ENCODE assay signal across 17 cellular contexts in the genomic region with DNA sequence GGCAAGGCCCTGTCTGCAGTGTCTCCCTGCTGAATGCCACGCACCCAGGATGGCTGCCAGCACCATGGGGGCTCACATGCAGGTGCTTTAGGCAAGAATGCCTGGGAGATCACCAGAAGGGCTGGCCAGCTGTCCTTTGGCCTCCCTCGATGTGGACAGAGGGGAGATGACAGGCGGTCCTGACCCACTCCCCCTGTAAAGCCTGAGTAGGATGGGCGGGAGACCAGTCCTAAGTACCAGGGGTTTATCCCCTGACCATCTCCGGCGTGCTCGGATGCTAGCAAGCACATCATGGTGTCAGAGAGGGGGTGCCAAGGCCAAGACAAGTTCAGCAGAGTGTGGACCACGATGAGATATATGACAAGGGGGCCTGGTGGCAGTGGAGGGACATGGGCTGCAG. TPM values are rescaled to one million over a fixed set of nuclear protein-coding genes. Genes with fewer than 3 reads are reported as not detected.
DNase-seq lines count a peak whose midpoint lies in the region; ATAC-seq and TF ChIP-seq lines count a peak whose summit lies in the region.
"Had no signal": no experiment of that assay in that cellular context is flagged by ENCODE, and none has a peak within 500 bp of the region (broad histone marks: within the 10 kb centered on the region; RNA-seq: fewer than 3 reads in every experiment).

No MANE protein-coding gene starts in this region.

- H2BK5ac ChIP-seq in mesendoderm (ENCODE audit: low read length), result no peak overlapping the region

- H3K27me3 Mint-ChIP-seq in natural killer cell (ENCODE audit: low read depth in 2 of 2), result no peaks in the 10 kb centered on the region
- H3K27me3 Mint-ChIP-seq in natural killer cell treated with Interleukin-12 subunit alpha and Interleukin-12 subunit beta and Interleukin-15 and Interleukin-18, amount 100 ng/mL, for 72 hours, result peaks cover 0 to 5% of the 10 kb centered on the region in 2 donors
- H3K27me3 Mint-ChIP-seq in WTC11 (ENCODE audit: low read depth), result no peaks in the 10 kb centered on the region
- peaks cover 30% of the 10 kb centered on the region for H3K27me3 Mint-ChIP-seq in activated CD8-positive, alpha-beta memory T cell treated with anti-CD3 and anti-CD28 coated beads, Interleukin-2, amount 10 ng/mL, durations not matched to agents 7 days and 5 days
- H3K27me3 Mint-ChIP-seq: CD4-positive, alpha-beta T cell had no signal

- peaks cover 61 to 67% of the 10 kb centered on the region in 2 donors for H3K4me1 Mint-ChIP-seq in natural killer cell
- H3K4me1 Mint-ChIP-seq in natural killer cell treated with Interleukin-12 subunit alpha and Interleukin-12 subunit beta and Interleukin-15 and Interleukin-18, amount 100 ng/mL, for 72 hours (ENCODE audit: low read depth in 2 of 2), result peaks cover 28 to 44% of the 10 kb centered on the region in 2 donors
- peaks cover 63% of the 10 kb centered on the region for H3K4me1 Mint-ChIP-seq in WTC11
- peaks cover 19% of the 10 kb centered on the region for H3K4me1 Mint-ChIP-seq in activated CD8-positive, alpha-beta memory T cell treated with anti-CD3 and anti-CD28 coated beads, Interleukin-2, amount 10 ng/mL, durations not matched to agents 7 days and 5 days

- H3K56ac ChIP-seq in mesendoderm (ENCODE audit: low read length), result peak overlapping the region; percentile 15

- no peaks in the 10 kb centered on the region for H3K79me1 ChIP-seq in mesendoderm (ENCODE audit: low read length)

- no peak overlapping the region for H3K23ac ChIP-seq in mesendoderm (ENCODE audit: low read length)

- no peak overlapping the region for H2BK120ac ChIP-seq in mesendoderm (ENCODE audit: low read depth, low read length)

- WGBS in mesendoderm (ENCODE audit: extremely low coverage, insufficient coverage, low lambda C conversion rate), result no CpG with 5 or more reads among the region's 8 CpGs

- intact Hi-C loops in natural killer cell (cut with micrococcal nuclease), result no loop called here

- H3K36me3 Mint-ChIP-seq in natural killer cell (no peaks in the 10 kb centered on the region), WTC11 (peaks cover 9% of the 10 kb centered on the region; the same call in 1 of the 2 replicates)
- no peaks in the 10 kb centered on the region for H3K36me3 Mint-ChIP-seq in natural killer cell treated with Interleukin-12 subunit alpha and Interleukin-12 subunit beta and Interleukin-15 and Interleukin-18, amount 100 ng/mL, for 72 hours
- no peaks in the 10 kb centered on the region for H3K36me3 Mint-ChIP-seq in activated CD8-positive, alpha-beta memory T cell treated with anti-CD3 and anti-CD28 coated beads, Interleukin-2, amount 10 ng/mL, durations not matched to agents 7 days and 5 days

- TF ChIP-seq CTCF in natural killer cell (IDR thresholded peaks at IDR 0.05) (no peak), WTC11 (IDR thresholded peaks at IDR 0.05) (no peak)

- H2AK5ac ChIP-seq in mesendoderm (ENCODE audit: low read length), result no peak overlapping the region

- H3K79me2 ChIP-seq in mesendoderm (ENCODE audit: control insufficient read depth, insufficient read depth, low read length), result peaks cover 25% of the 10 kb centered on the region

- H3K4me3 Mint-ChIP-seq in natural killer cell, result peak overlapping the region; percentile 21
- no peak overlapping the region for H3K4me3 Mint-ChIP-seq in natural killer cell treated with Interleukin-12 subunit alpha and Interleukin-12 subunit beta and Interleukin-15 and Interleukin-18, amount 100 ng/mL, for 72 hours
- peak overlapping the region; percentile 6; the same call in 1 of the 2 replicates for H3K4me3 Mint-ChIP-seq in WTC11
- H3K4me3 Mint-ChIP-seq in activated CD8-positive, alpha-beta memory T cell treated with anti-CD3 and anti-CD28 coated beads, Interleukin-2, amount 10 ng/mL, durations not matched to agents 7 days and 5 days, result no peak overlapping the region
- H3K4me3 Mint-ChIP-seq: CD4-positive, alpha-beta T cell; HFFc6 had no signal

- H3K9ac ChIP-seq in mesendoderm (ENCODE audit: low read length), result no peak overlapping the region

- peaks cover 2% of the 10 kb centered on the region for H3K4me1 ChIP-seq in mesendoderm (ENCODE audit: control insufficient read depth, low read depth, low read length)

- no peak overlapping the region for H2BK15ac ChIP-seq in mesendoderm (replicated peaks; ENCODE audit: low read depth)

- no peak for DNase-seq in natural killer cell
- no peak for DNase-seq in natural killer cell treated with Interleukin-12 subunit alpha and Interleukin-12 subunit beta and Interleukin-15 and Interleukin-18, amount 100 ng/mL, for 72 hours (ENCODE audit: low spot score)
- no peak for DNase-seq in WTC11 (ENCODE audit: low spot score)
- DNase-seq in mesendoderm, result no peak
- no peak for DNase-seq in activated CD8-positive, alpha-beta memory T cell treated with anti-CD3 and anti-CD28 coated beads, Interleukin-2, amount 10 ng/mL, durations not matched to agents 7 days and 5 days
- DNase-seq in cerebellum (ENCODE audit: low spot score), result no peak
- DNase-seq: 8988T; C1 segment of cervical spinal cord; Calu3; CD4-positive, alpha-beta T cell; DMS 273 treated with DMSO at 0.1 percent for 48 hours; GOT3; HCEC 1CT; HFFc6 had no signal

- H4K5ac ChIP-seq in mesendoderm (ENCODE audit: low read length), result no peak overlapping the region

- no peaks in the 10 kb centered on the region for H3K27me3 ChIP-seq in mesendoderm (ENCODE audit: insufficient read depth, low read length, poor library complexity)

- H3K4ac ChIP-seq in mesendoderm (ENCODE audit: low read depth, low read length), result no peak overlapping the region

- no peak overlapping the region for H3K4me3 ChIP-seq in mesendoderm (ENCODE audit: low read length)
- H3K4me3 ChIP-seq: GM12878 had no signal

- POLR2A ChIA-PET in WTC11 (lab: Charles Lee), result no interaction called here

- H3K18ac ChIP-seq in mesendoderm (ENCODE audit: low read length), result no peak overlapping the region

- H4K8ac ChIP-seq in mesendoderm (ENCODE audit: low read depth, low read length), result no peak overlapping the region

- CTCF ChIA-PET in WTC11 (lab: Charles Lee), result no interaction called here
- CTCF ChIA-PET in activated CD8-positive, alpha-beta memory T cell treated with anti-CD3 and anti-CD28 coated beads, Interleukin-2, amount 10 ng/mL, durations not matched to agents 7 days and 5 days (lab: Charles Lee), result no interaction called here

- H3K36me3 ChIP-seq in mesendoderm (ENCODE audit: control insufficient read depth, insufficient read depth, low read length), result no peaks in the 10 kb centered on the region

- no peak for ATAC-seq in natural killer cell
- no peak for ATAC-seq in natural killer cell treated with Interleukin-12 subunit alpha and Interleukin-12 subunit beta and Interleukin-15 and Interleukin-18, amount 100 ng/mL, for 72 hours
- no peak for ATAC-seq in WTC11
- ATAC-seq in HG02852 (IDR thresholded peaks at IDR 0.05; ENCODE audit: unreplicated experiment), result no peak
- ATAC-seq in activated CD8-positive, alpha-beta memory T cell treated with anti-CD3 and anti-CD28 coated beads, Interleukin-2, amount 10 ng/mL, durations not matched to agents 7 days and 5 days, result no peak
- ATAC-seq in esophagus mucosa, result no peak
- ATAC-seq: GM12878 had no signal

- H3K9me3 Mint-ChIP-seq in natural killer cell (no peaks in the 10 kb centered on the region), WTC11 (no peaks in the 10 kb centered on the region)
- no peaks in the 10 kb centered on the region for H3K9me3 Mint-ChIP-seq in natural killer cell treated with Interleukin-12 subunit alpha and Interleukin-12 subunit beta and Interleukin-15 and Interleukin-18, amount 100 ng/mL, for 72 hours
- no peaks in the 10 kb centered on the region for H3K9me3 Mint-ChIP-seq in activated CD8-positive, alpha-beta memory T cell treated with anti-CD3 and anti-CD28 coated beads, Interleukin-2, amount 10 ng/mL, durations not matched to agents 7 days and 5 days (ENCODE audit: low read depth)
- H3K9me3 Mint-ChIP-seq: CD4-positive, alpha-beta T cell; HFFc6 had no signal

- H3K27ac Mint-ChIP-seq in natural killer cell (peak overlapping the region in 1 of 2 donors; percentile 14), WTC11 (peak overlapping the region; percentile 93)
- H3K27ac Mint-ChIP-seq in natural killer cell treated with Interleukin-12 subunit alpha and Interleukin-12 subunit beta and Interleukin-15 and Interleukin-18, amount 100 ng/mL, for 72 hours, result no peak overlapping the region
- H3K27ac Mint-ChIP-seq in activated CD8-positive, alpha-beta memory T cell treated with anti-CD3 and anti-CD28 coated beads, Interleukin-2, amount 10 ng/mL, durations not matched to agents 7 days and 5 days, result no peak overlapping the region
- H3K27ac Mint-ChIP-seq: CD4-positive, alpha-beta T cell; HFFc6 had no signal

- no peak overlapping the region for H3K4me2 ChIP-seq in mesendoderm (ENCODE audit: low read length)

- H3K27ac ChIP-seq in mesendoderm (ENCODE audit: low read depth, low read length), result no peak overlapping the region

RNA-seq across cellular contexts. Expression of a gene that starts 5.3 kb away (rescaled TPM):
- total RNA-seq in natural killer cell (100 to 1,000 TPM; 101 to 177 (median 157) TPM), WTC11 (2021) (120 to 175 TPM (median 161 TPM) in 3 replicates), cerebellum (89.6 TPM), esophagus mucosa (0.68 TPM)
- total RNA-seq in natural killer cell treated with Interleukin-12 subunit alpha and Interleukin-12 subunit beta and Interleukin-15 and Interleukin-18, amount 100 ng/mL, for 72 hours, result 1 to 10 TPM; 2.2 to 2.7 TPM
- polyA plus RNA-seq in mesendoderm (2013, experiment 1 of 2), result 45.7 TPM
- polyA plus RNA-seq in mesendoderm (2013, experiment 2 of 2), result 46.5 TPM
- total RNA-seq in activated CD8-positive, alpha-beta memory T cell treated with anti-CD3 and anti-CD28 coated beads, Interleukin-2, amount 10 ng/mL, durations not matched to agents 7 days and 5 days, result under 1 TPM; 0.07 to 0.12 TPM
- total RNA-seq: HFFc6 had no signal

RNA-seq across cellular contexts. Expression of a gene that starts 30.6 kb away (rescaled TPM):
- total RNA-seq in natural killer cell (100 to 1,000 TPM; 160 to 280 (median 189) TPM), WTC11 (2021) (203 to 237 TPM (median 232 TPM) in 3 replicates), cerebellum (68.6 TPM), esophagus mucosa (168 TPM)
- 100 to 1,000 TPM; 266 to 306 TPM for total RNA-seq in natural killer cell treated with Interleukin-12 subunit alpha and Interleukin-12 subunit beta and Interleukin-15 and Interleukin-18, amount 100 ng/mL, for 72 hours
- 237 TPM for polyA plus RNA-seq in mesendoderm (2013, experiment 1 of 2)
- 230 TPM for polyA plus RNA-seq in mesendoderm (2013, experiment 2 of 2)
- total RNA-seq in activated CD8-positive, alpha-beta memory T cell treated with anti-CD3 and anti-CD28 coated beads, Interleukin-2, amount 10 ng/mL, durations not matched to agents 7 days and 5 days, result 100 to 1,000 TPM; 190 to 191 TPM

RNA-seq across cellular contexts. Expression of a gene that starts 30.9 kb away (rescaled TPM):
- 10 to 100 TPM; 70.1 to 76.5 (median 71.1) TPM for total RNA-seq in natural killer cell
- total RNA-seq in natural killer cell treated with Interleukin-12 subunit alpha and Interleukin-12 subunit beta and Interleukin-15 and Interleukin-18, amount 100 ng/mL, for 72 hours, result 10 to 100 TPM; 62.5 to 74.1 TPM
- total RNA-seq in WTC11 (2021), result 50.4 to 52.9 TPM (median 52.4 TPM) in 3 replicates
- 42.6 TPM for polyA plus RNA-seq in mesendoderm (2013, experiment 1 of 2)
- polyA plus RNA-seq in mesendoderm (2013, experiment 2 of 2), result 41.0 TPM
- 10 to 100 TPM; 69.4 to 72.0 TPM for total RNA-seq in activated CD8-positive, alpha-beta memory T cell treated with anti-CD3 and anti-CD28 coated beads, Interleukin-2, amount 10 ng/mL, durations not matched to agents 7 days and 5 days
- total RNA-seq in cerebellum, result 31.1 TPM
- 32.6 TPM for total RNA-seq in esophagus mucosa

RNA-seq across cellular contexts. Expression of a gene that starts 44.2 kb away (rescaled TPM):
- total RNA-seq in natural killer cell, result not detected
- total RNA-seq in natural killer cell treated with Interleukin-12 subunit alpha and Interleukin-12 subunit beta and Interleukin-15 and Interleukin-18, amount 100 ng/mL, for 72 hours, result not detected
- not detected in 3 replicates for total RNA-seq in WTC11 (2021)
- polyA plus RNA-seq in mesendoderm (2013, experiment 1 of 2), result 0.18 TPM
- 0.01 TPM for polyA plus RNA-seq in mesendoderm (2013, experiment 2 of 2)
- not detected for total RNA-seq in activated CD8-positive, alpha-beta memory T cell treated with anti-CD3 and anti-CD28 coated beads, Interleukin-2, amount 10 ng/mL, durations not matched to agents 7 days and 5 days
- total RNA-seq in cerebellum, result 0.18 TPM
- 0.12 TPM for total RNA-seq in esophagus mucosa
- total RNA-seq: CD4-positive, alpha-beta T cell; GM12878 had no signal

Comparison
In these comparisons a context has a peak if more than half of its experiments do, and no peak if none do; other contexts are left out.
1. H3K4me3 Mint-ChIP-seq: peak in natural killer cell (single experiment) and WTC11 (single experiment); none in natural killer cell treated with Interleukin-12 subunit alpha and Interleukin-12 subunit beta and Interleukin-15 and Interleukin-18, amount 100 ng/mL, for 72 hours (single experiment) and activated CD8-positive, alpha-beta memory T cell treated with anti-CD3 and anti-CD28 coated beads, Interleukin-2, amount 10 ng/mL, durations not matched to agents 7 days and 5 days (single experiment).
2. RNA of a gene that starts 5.3 kb away (total RNA-seq): 101 to 177 TPM in natural killer cell, 120 to 175 TPM in WTC11 and 89.6 TPM in cerebellum (single experiment); 2.2 to 2.7 TPM in natural killer cell treated with Interleukin-12 subunit alpha and Interleukin-12 subunit beta and Interleukin-15 and Interleukin-18, amount 100 ng/mL, for 72 hours, 0.68 TPM in esophagus mucosa (single experiment) and 0.07 to 0.12 TPM in activated CD8-positive, alpha-beta memory T cell treated with anti-CD3 and anti-CD28 coated beads, Interleukin-2, amount 10 ng/mL, durations not matched to agents 7 days and 5 days; every median in the first group is over 10 times any median in the second.